In the genomic region with DNA sequence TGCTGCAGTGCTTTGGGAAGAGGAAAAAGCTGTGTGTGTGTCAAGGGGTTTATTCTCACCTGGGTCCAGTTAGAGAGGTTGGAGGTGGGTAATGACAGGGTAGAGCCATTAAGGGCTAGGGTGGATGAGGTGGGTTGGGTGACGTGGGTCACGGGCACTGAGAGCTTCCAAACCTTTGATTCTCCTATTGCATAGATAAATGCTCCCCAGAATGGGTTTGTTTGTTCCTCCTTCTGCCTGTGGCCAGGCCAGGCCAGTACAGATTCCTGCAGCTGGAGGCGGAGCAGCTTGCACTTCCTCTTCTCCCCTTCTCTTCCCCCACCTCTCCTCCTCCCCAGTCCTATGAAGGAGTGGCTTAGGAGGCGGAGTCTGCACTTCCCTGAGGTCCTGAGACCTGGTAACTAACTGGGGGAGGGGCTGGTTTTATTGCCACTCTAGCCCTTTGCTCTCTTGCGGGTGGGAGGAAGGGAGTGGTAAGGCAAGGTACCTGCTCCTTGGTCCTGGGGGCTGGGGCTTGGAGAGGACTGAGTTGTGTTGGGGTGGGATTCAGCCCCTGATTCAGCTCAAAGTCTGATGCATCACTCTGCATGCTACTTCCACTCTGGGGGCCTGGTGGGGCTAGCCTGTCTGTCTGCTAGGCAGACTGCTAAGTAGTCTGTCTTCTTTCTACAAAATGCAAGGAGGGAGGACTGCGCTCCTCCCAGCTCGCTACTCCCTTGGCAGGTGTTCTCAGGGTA, we compare ENCODE assay signal across 6 cellular contexts. TPM values are rescaled to one million over a fixed set of nuclear protein-coding genes. Genes with fewer than 3 reads are reported as not detected.
A peak's percentile ranks its signal among the peaks of the same experiment; 100 is the strongest.
DNase-seq lines count a peak whose midpoint lies in the region; ATAC-seq and TF ChIP-seq lines count a peak whose summit lies in the region.

No MANE protein-coding gene starts in this region.

- no peaks in the 10 kb centered on the region for H3K36me3 ChIP-seq in thyroid gland

- intact Hi-C loops in thyroid gland (cut with DNase I) = no loop called here

- ATAC-seq in GM21390 (IDR thresholded peaks at IDR 0.05; ENCODE audit: unreplicated experiment) (peak; percentile 75), HG03439 (IDR thresholded peaks at IDR 0.05; ENCODE audit: unreplicated experiment) (no peak)

- 55 to 56% methylated on average over 7 of the region's 7 CpGs for WGBS in thyroid gland, 2 donors

- no peak overlapping the region for H3K4me3 ChIP-seq in fibroblast of villous mesenchyme (ENCODE audit: low read depth, low read length)
- no peak overlapping the region for H3K4me3 ChIP-seq in thyroid gland (replicated peaks in 1 of 3)

- no peaks in the 10 kb centered on the region for H3K27me3 ChIP-seq in thyroid gland

- peak in 1 of 2 donors; percentile 48 for TF ChIP-seq POLR2A in thyroid gland (IDR thresholded peaks at IDR 0.05)

- peak; percentile 77 for DNase-seq in Ammon's horn (ENCODE audit: low spot score)
- peak; percentile 51 for DNase-seq in NCI-H748 treated with DMSO at 0.1 percent for 48 hours (lab: John Stamatoyannopoulos, UW)
- DNase-seq in fibroblast of villous mesenchyme (ENCODE audit: low read depth) = peak; percentile 11
- DNase-seq in thyroid gland = peak; percentile 86 to 88

- no peaks in the 10 kb centered on the region for H3K9me3 ChIP-seq in thyroid gland

- TF ChIP-seq CTCF in fibroblast of villous mesenchyme (IDR thresholded peaks at IDR 0.05; ENCODE audit: insufficient read depth, low read depth, low read length) (no peak), thyroid gland (IDR thresholded peaks at IDR 0.05) (peak in 2 of 6 experiments; percentile 25 to 28)

- H3K27ac ChIP-seq in thyroid gland = peak overlapping the region; percentile 63 to 90 (median 71)

- H3K4me1 ChIP-seq in thyroid gland = peaks cover 22 to 29% of the 10 kb centered on the region in 2 donors

RNA-seq across cellular contexts. Expression of a gene that starts 3.5 kb away (rescaled TPM):
- total RNA-seq in fibroblast of villous mesenchyme = 0.32 and 0.43 TPM in 2 replicates
- total RNA-seq in thyroid gland = 100 to 1,000 TPM in 2 of 4 donors, 10 to 100 TPM in 2; 84.3 to 143 (median 113) TPM

RNA-seq across cellular contexts. Expression of a gene that starts 18.9 kb away (rescaled TPM):
- total RNA-seq in fibroblast of villous mesenchyme (not detected in 2 replicates), thyroid gland (not detected)

RNA-seq across cellular contexts. Expression of a gene that starts 26.6 kb away (rescaled TPM):
- total RNA-seq in fibroblast of villous mesenchyme (under 0.01 TPM in 1 of 2 replicates, not detected in the other), thyroid gland (under 1 TPM in 1 of 4 donors, not detected in 3; 0.29 TPM)

RNA-seq across cellular contexts. Expression of a gene that starts 40.1 kb away (rescaled TPM):
- total RNA-seq in fibroblast of villous mesenchyme (24.5 and 30.7 TPM in 2 replicates), thyroid gland (10 to 100 TPM; 21.6 to 51.9 (median 45.8) TPM)

RNA-seq across cellular contexts. Expression of a gene that starts 40.5 kb away (rescaled TPM):
- total RNA-seq in fibroblast of villous mesenchyme (17.3 and 21.6 TPM in 2 replicates), thyroid gland (10 to 100 TPM; 21.7 to 37.8 (median 22.3) TPM)

Comparison
In these comparisons a context has a peak if more than half of its experiments do, and no peak if none do; other contexts are left out.
1. DNase-seq: peak in every context shown above with its lines; median percentile 87 in thyroid gland; 77 in Ammon's horn; 51 in NCI-H748 treated with DMSO at 0.1 percent for 48 hours; 11 in fibroblast of villous mesenchyme.
2. RNA of a gene that starts 3.5 kb away (total RNA-seq): 84.3 to 143 TPM in thyroid gland; 0.32 to 0.43 TPM in fibroblast of villous mesenchyme; every median in the first group is over 10 times any median in the second.